8 cellular contexts compared by ENCODE assay signal in the genomic region with DNA sequence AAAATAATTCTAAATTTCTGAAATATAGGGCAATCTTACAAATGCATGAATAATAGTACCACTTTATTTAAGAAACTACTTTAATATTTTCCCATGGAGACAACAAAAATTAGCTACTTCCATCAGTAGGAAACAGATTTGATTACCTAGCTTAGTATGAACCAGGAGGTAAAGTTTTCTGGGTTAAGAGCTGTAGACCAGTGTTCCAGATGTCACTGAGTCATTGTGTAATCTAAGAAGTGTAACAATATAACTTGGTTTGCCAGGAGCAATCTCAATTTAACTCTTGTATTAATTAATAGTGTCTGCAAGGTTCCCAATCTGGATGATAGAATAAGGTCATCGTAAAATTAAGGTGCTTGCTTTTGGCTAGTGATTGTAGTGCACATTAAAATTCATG. TPM values are rescaled to one million over a fixed set of nuclear protein-coding genes. Genes with fewer than 3 reads are reported as not detected.
DNase-seq lines count a peak whose midpoint lies in the region; ATAC-seq, FAIRE-seq and TF ChIP-seq lines count a peak whose summit lies in the region.
"Not testable (repeated sequence)": the region's sequence is repeated elsewhere in the genome, so short reads cannot be mapped to it uniquely, and the experiment has no call there.

No MANE protein-coding gene starts in this region.

- H3K79me2 ChIP-seq in PC-3 (ENCODE audit: low read length); GM12878 (ENCODE audit: control insufficient read depth, insufficient read depth, low read length); keratinocyte (ENCODE audit: control insufficient read depth, insufficient read depth, low read length): not testable (repeated sequence)

- WGBS in A549 (ENCODE audit: missing lambda C conversion rate): no CpG with 5 or more reads among the region's 1 CpG
- WGBS in GM12878 (ENCODE audit: insufficient coverage, insufficient replicate concordance, low lambda C conversion rate, missing lambda C conversion rate): no CpG with 5 or more reads among the region's 1 CpG

- not testable (repeated sequence) for BruUV-seq in PC-3 (replicated peaks; lab: Mats Ljungman, UMichigan); GM12878 (replicated peaks; lab: Mats Ljungman, UMichigan)

- not testable (repeated sequence) for H3K9ac ChIP-seq in PC-3 (ENCODE audit: low read length); GM12878 (ENCODE audit: control insufficient read depth, insufficient read depth, low read length); keratinocyte (ENCODE audit: control insufficient read depth, extremely low read depth, insufficient read depth, low read length)

- not testable (repeated sequence) for H3K4me2 ChIP-seq in A549; PC-3 (ENCODE audit: low read length); GM12878 (ENCODE audit: control insufficient read depth, insufficient read depth); keratinocyte (ENCODE audit: control insufficient read depth, extremely low read depth, insufficient read depth, low read depth, low read length)

- H3F3A ChIP-seq in PC-3 (ENCODE audit: low read length, unreplicated experiment): not testable (repeated sequence)

- not testable (repeated sequence) for H3K27ac ChIP-seq in A549; PC-3 (ENCODE audit: low read length); GM12878 (ENCODE audit: control insufficient read depth, insufficient read depth); keratinocyte (ENCODE audit: control insufficient read depth, insufficient read depth, low read length)

- FAIRE-seq in A549 (lab: Jason Lieb, UNC): peak; percentile 72
- FAIRE-seq in GM12891 (lab: Jason Lieb, UNC): peak; percentile 54
- peak; percentile 26 for FAIRE-seq in GM19239 (lab: Jason Lieb, UNC)
- peak; percentile 82 for FAIRE-seq in GM12878 (lab: Jason Lieb, UNC)
- peak; percentile 41 for FAIRE-seq in endometrium (lab: Jason Lieb, UNC)
- FAIRE-seq in keratinocyte (lab: Jason Lieb, UNC): peak; percentile 49

- not testable (repeated sequence) for TF ChIP-seq RAD21 in A549 (conservative IDR thresholded peaks at IDR 0.05 in 1 of 2, IDR thresholded peaks at IDR 0.05 in 1 of 2); GM12878 (IDR thresholded peaks at IDR 0.05; ENCODE audit: insufficient read depth, low read depth, low read length)

- not testable (repeated sequence) for H3K4me3 ChIP-seq in A549; PC-3 (ENCODE audit: low read length); GM12878; keratinocyte (ENCODE audit: control insufficient read depth in 2 of 3, extremely low read depth in 1 of 3, insufficient read depth in 2 of 3, low read depth in 1 of 3, low read length in 3 of 3); mucosa of descending colon

- H3K36me3 ChIP-seq in PC-3 (ENCODE audit: low read depth, low read length) (peaks cover 14% of the 10 kb centered on the region), GM12878 (ENCODE audit: control insufficient read depth in 2 of 2, insufficient read depth in 2 of 2, low read length in 1 of 2) (peaks cover 0 to 11% of the 10 kb centered on the region in 2 experiments; a peak in 2 of 4 replicates), keratinocyte (ENCODE audit: control insufficient read depth in 2 of 2, extremely low read depth in 1 of 2, insufficient read depth in 2 of 2, low read length in 2 of 2) (peaks cover 3 to 12% of the 10 kb centered on the region in 2 experiments)
- not testable (repeated sequence) for H3K36me3 ChIP-seq in mucosa of descending colon (ENCODE audit: low read depth)

- not testable (repeated sequence) for H3K27me3 ChIP-seq in PC-3 (ENCODE audit: low read length); GM12878 (replicated peaks in 1 of 2; ENCODE audit: control insufficient read depth in 2 of 2, insufficient read depth in 2 of 2, low read length in 1 of 2); keratinocyte (ENCODE audit: control insufficient read depth, extremely low read depth, insufficient read depth, low read length)

- dilution Hi-C loops in keratinocyte (cut with MboI; ENCODE audit: extremely low pct_ligation_motif_present, low sequenced_read_pairs): not testable (repeated sequence)

- SMC1A ChIA-PET in GM12878 (lab: Charles Lee; ENCODE audit: uncharacterized antibody, unreplicated experiment): not testable (repeated sequence)

- intact Hi-C loops in PC-3 (cut with micrococcal nuclease); GM12878 (cut with micrococcal nuclease; ENCODE audit: unreplicated experiment); mucosa of descending colon (cut with DNase I, micrococcal nuclease): not testable (repeated sequence)

- RAD21 ChIA-PET in GM12878 (lab: Charles Lee; ENCODE audit: unreplicated experiment): not testable (repeated sequence)

- not testable (repeated sequence) for ATAC-seq in A549, GM12878
- peak; percentile 53; the same call in 1 of the 2 replicates for ATAC-seq in PC-3
- ATAC-seq in mucosa of descending colon: peak; percentile 51

- not testable (repeated sequence) for H2AFZ ChIP-seq in PC-3 (ENCODE audit: low read length); GM12878 (ENCODE audit: control insufficient read depth, low read depth, low read length); keratinocyte (ENCODE audit: control insufficient read depth, low read length)

- H4K20me1 ChIP-seq in PC-3 (ENCODE audit: low read length); GM12878 (ENCODE audit: control insufficient read depth, insufficient read depth); keratinocyte (ENCODE audit: control insufficient read depth, extremely low read depth, insufficient read depth, low read length): not testable (repeated sequence)

- H3K9me3 ChIP-seq in A549; PC-3 (ENCODE audit: low read length); GM12878 (replicated peaks; ENCODE audit: control insufficient read depth, insufficient read depth, low read length); keratinocyte (ENCODE audit: control insufficient read depth, low read depth, low read length); mucosa of descending colon: not testable (repeated sequence)

- not testable (repeated sequence) for H3K9me1 ChIP-seq in keratinocyte (ENCODE audit: control insufficient read depth, extremely low read depth, insufficient read depth, low read length)

- CTCF ChIA-PET in A549 (lab: Yijun Ruan, JAX); PC-3 (lab: Charles Lee); GM12878 (lab: Yijun Ruan, JAX): not testable (repeated sequence)

- TF ChIP-seq POLR2A in A549 (IDR thresholded peaks at IDR 0.05; ENCODE audit: low read length); GM12891 (IDR thresholded peaks at IDR 0.05; ENCODE audit: low read depth, low read length); GM12878 (IDR thresholded peaks at IDR 0.05; ENCODE audit: low read depth, low read length): not testable (repeated sequence)

- POLR2A ChIA-PET in A549 (lab: Yijun Ruan, JAX); PC-3 (lab: Charles Lee; ENCODE audit: unreplicated experiment); GM12878 (lab: Charles Lee): not testable (repeated sequence)

- TF ChIP-seq CTCF in A549 (IDR thresholded peaks at IDR 0.05); PC-3 (conservative IDR thresholded peaks at IDR 0.05; ENCODE audit: low read depth, low read length); GM12878 (IDR thresholded peaks at IDR 0.05 in 2 of 3, conservative IDR thresholded peaks at IDR 0.05 in 1 of 3; ENCODE audit: control insufficient read depth in 2 of 3, extremely low read depth in 1 of 3, insufficient read depth in 1 of 3, low read depth in 3 of 3, low read length in 3 of 3); keratinocyte (optimal IDR thresholded peaks at IDR 0.05 in 1 of 3, IDR thresholded peaks at IDR 0.05 in 1 of 3, conservative IDR thresholded peaks at IDR 0.05 in 1 of 3; ENCODE audit: extremely low read depth in 1 of 3, insufficient read depth in 2 of 3, low read length in 3 of 3); mucosa of descending colon (IDR thresholded peaks at IDR 0.05): not testable (repeated sequence)

- not testable (repeated sequence) for H3K9me2 ChIP-seq in PC-3 (replicated peaks; ENCODE audit: low read length)

- H3K4me1 ChIP-seq in A549; PC-3 (ENCODE audit: insufficient read depth, low read length); GM12878 (ENCODE audit: control insufficient read depth, insufficient read depth, low read length); keratinocyte (ENCODE audit: control insufficient read depth, extremely low read depth, insufficient read depth, low read length); mucosa of descending colon (ENCODE audit: low read depth): not testable (repeated sequence)

- in situ Hi-C loops in GM12878 (cut with MboI): not testable (repeated sequence)

- not testable (repeated sequence) for TF ChIP-seq EP300 in A549 (IDR thresholded peaks at IDR 0.05); GM12878 (IDR thresholded peaks at IDR 0.05; ENCODE audit: borderline replicate concordance in 1 of 2, control insufficient read depth in 1 of 2, low read depth in 2 of 2, low read length in 2 of 2)

- DNase-seq in A549 (ENCODE audit: low read depth in 1 of 2, low spot score in 1 of 2); GM12891 (ENCODE audit: insufficient read length, low spot score); GM19239 (ENCODE audit: insufficient read length, low spot score); PC-3; GM12878 (ENCODE audit: low read depth, low spot score); keratinocyte (ENCODE audit: low read depth, low spot score); mucosa of descending colon: not testable (repeated sequence)

RNA-seq across cellular contexts. Expression of a gene that starts 31.5 kb away (rescaled TPM):
- polyA plus RNA-seq in A549 (2011; rRNA removed) (190 and 201 TPM in 2 replicates), A549 (2017; fragmentation: RNase III; extraction: RNeasy Plus Mini Kit Qiagen cat#74134 plus additional on column Dnase treatment) (73.6 to 84.8 TPM (median 74.9 TPM) in 3 replicates), GM12878 (2011; rRNA removed) (132 and 211 TPM in 2 replicates), GM12878 (2014; fragmentation: Illumina TruSeq; extraction: Trizol) (120 and 147 TPM in 2 replicates), GM12878 (2014; fragmentation: Nextera tagmentation; extraction: Ambion mirVana) (100 to 1,000 TPM; 281 to 427 TPM), GM12878 (2014; rRNA removed) (55.0 and 87.6 TPM in 2 replicates), GM12878 (2016; fragmentation: Nextera tagmentation; extraction: Ambion mirVana) (100 to 1,000 TPM; 174 to 181 TPM), keratinocyte (55.3 to 110 TPM (median 72.1 TPM) in 3 replicates)
- polyA plus RNA-seq in A549 (2012; cell fraction: cytosol; rRNA removed): 43.8 and 49.3 TPM in 2 replicates
- 11.5 and 25.7 TPM in 2 replicates for polyA plus RNA-seq in A549 (2012; cell fraction: nucleus; rRNA removed)
- 16.5 and 28.4 TPM in 2 replicates for polyA minus RNA-seq in A549 (2011; rRNA and poly(A)+ RNA removed)
- 45.4 TPM for polyA plus RNA-seq in GM12891 (2012; ENCODE audit: low read depth, missing spikeins)
- total RNA-seq in PC-3 (2014; rRNA removed) (69.6 and 119 TPM in 2 replicates), GM12878 (2014; rRNA removed) (65.1 and 84.1 TPM in 2 replicates), GM12878 (2014; rRNA removed; fragmentation: Illumina TruSeq; extraction: Trizol) (78.1 and 82.3 TPM in 2 replicates), GM12878 (2021) (77.9 and 81.0 TPM in 2 replicates), mucosa of descending colon (10 to 100 TPM; 51.3 to 62.4 (median 61.5) TPM)
- 69.6 and 75.3 TPM in 2 replicates for total RNA-seq in GM12878 (2013; cell fraction: nucleolus; rRNA removed)
- 54.8 TPM for polyA plus RNA-seq in GM12878 (2011; ENCODE audit: low read depth)
- polyA plus RNA-seq in GM12878 (2011; cell fraction: cytosol; rRNA removed): 42.2 and 80.1 TPM in 2 replicates
- polyA plus RNA-seq in GM12878 (2011; cell fraction: nucleus; rRNA removed): 35.0 and 35.5 TPM in 2 replicates
- polyA plus RNA-seq in GM12878 (2012): 40.2 and 48.4 TPM in 2 replicates
- polyA minus RNA-seq in GM12878 (2011; rRNA and poly(A)+ RNA removed): 43.2 and 110 TPM in 2 replicates
- polyA minus RNA-seq in GM12878 (2011; cell fraction: cytosol; rRNA and poly(A)+ RNA removed): 16.0 and 20.5 TPM in 2 replicates
- 12.8 and 13.7 TPM in 2 replicates for polyA minus RNA-seq in GM12878 (2011; cell fraction: nucleus; rRNA and poly(A)+ RNA removed)
- 47.4 TPM for polyA plus RNA-seq in keratinocyte (2011; ENCODE audit: low read depth)
- 67.5 and 153 TPM in 2 replicates for polyA plus RNA-seq in keratinocyte (2011; cell fraction: cytosol; rRNA removed)
- polyA plus RNA-seq in keratinocyte (2011; cell fraction: nucleus; rRNA removed): 49.5 and 60.5 TPM in 2 replicates
- 42.9 and 61.9 TPM in 2 replicates for polyA plus RNA-seq in keratinocyte (2012; ENCODE audit: low replicate concordance)
- polyA minus RNA-seq in keratinocyte: 5.5 to 94.2 TPM (median 38.6 TPM) in 3 replicates
- polyA minus RNA-seq in keratinocyte (2011; cell fraction: cytosol; rRNA and poly(A)+ RNA removed): 21.7 TPM
- polyA minus RNA-seq in keratinocyte (2011; cell fraction: nucleus; rRNA and poly(A)+ RNA removed): 13.0 and 28.1 TPM in 2 replicates

RNA-seq across cellular contexts. Expression of a gene that starts 57.1 kb away (rescaled TPM):
- polyA plus RNA-seq in A549 (2011; rRNA removed) (160 and 187 TPM in 2 replicates), A549 (2017; fragmentation: RNase III; extraction: RNeasy Plus Mini Kit Qiagen cat#74134 plus additional on column Dnase treatment) (163 to 187 TPM (median 168 TPM) in 3 replicates), GM12878 (2011; rRNA removed) (312 and 365 TPM in 2 replicates), GM12878 (2014; fragmentation: Illumina TruSeq; extraction: Trizol) (394 and 481 TPM in 2 replicates), GM12878 (2014; fragmentation: Nextera tagmentation; extraction: Ambion mirVana) (100 to 1,000 TPM; 699 to 945 TPM), GM12878 (2014; rRNA removed) (492 and 503 TPM in 2 replicates), GM12878 (2016; fragmentation: Nextera tagmentation; extraction: Ambion mirVana) (100 to 1,000 TPM; 522 to 545 TPM), keratinocyte (171 to 218 TPM (median 172 TPM) in 3 replicates)
- 103 and 129 TPM in 2 replicates for polyA plus RNA-seq in A549 (2012; cell fraction: cytosol; rRNA removed)
- polyA plus RNA-seq in A549 (2012; cell fraction: nucleus; rRNA removed): 28.7 and 36.7 TPM in 2 replicates
- polyA minus RNA-seq in A549 (2011; rRNA and poly(A)+ RNA removed): 57.8 and 68.9 TPM in 2 replicates
- polyA plus RNA-seq in GM12891 (2012; ENCODE audit: low read depth, missing spikeins): 189 TPM
- total RNA-seq in PC-3 (2014; rRNA removed) (128 and 205 TPM in 2 replicates), GM12878 (2014; rRNA removed) (316 and 345 TPM in 2 replicates), GM12878 (2014; rRNA removed; fragmentation: Illumina TruSeq; extraction: Trizol) (301 and 306 TPM in 2 replicates), GM12878 (2021) (242 and 243 TPM in 2 replicates), mucosa of descending colon (10 to 100 TPM; 65.5 to 92.2 (median 81.3) TPM)
- total RNA-seq in GM12878 (2013; cell fraction: nucleolus; rRNA removed): 47.0 and 47.3 TPM in 2 replicates
- polyA plus RNA-seq in GM12878 (2011; ENCODE audit: low read depth): 39.6 TPM
- 152 and 211 TPM in 2 replicates for polyA plus RNA-seq in GM12878 (2011; cell fraction: cytosol; rRNA removed)
- polyA plus RNA-seq in GM12878 (2011; cell fraction: nucleus; rRNA removed): 93.2 and 152 TPM in 2 replicates
- polyA plus RNA-seq in GM12878 (2012): 190 and 239 TPM in 2 replicates
- 159 and 169 TPM in 2 replicates for polyA minus RNA-seq in GM12878 (2011; rRNA and poly(A)+ RNA removed)
- 60.4 and 74.1 TPM in 2 replicates for polyA minus RNA-seq in GM12878 (2011; cell fraction: cytosol; rRNA and poly(A)+ RNA removed)
- polyA minus RNA-seq in GM12878 (2011; cell fraction: nucleus; rRNA and poly(A)+ RNA removed): 11.5 and 18.6 TPM in 2 replicates
- polyA plus RNA-seq in keratinocyte (2011; ENCODE audit: low read depth): 87.0 TPM
- polyA plus RNA-seq in keratinocyte (2011; cell fraction: cytosol; rRNA removed): 131 and 214 TPM in 2 replicates
- 78.8 and 85.8 TPM in 2 replicates for polyA plus RNA-seq in keratinocyte (2011; cell fraction: nucleus; rRNA removed)
- polyA plus RNA-seq in keratinocyte (2012; ENCODE audit: low replicate concordance): 136 and 169 TPM in 2 replicates
- 36.5 to 147 TPM (median 110 TPM) in 3 replicates for polyA minus RNA-seq in keratinocyte
- 118 TPM for polyA minus RNA-seq in keratinocyte (2011; cell fraction: cytosol; rRNA and poly(A)+ RNA removed)
- 18.9 and 53.1 TPM in 2 replicates for polyA minus RNA-seq in keratinocyte (2011; cell fraction: nucleus; rRNA and poly(A)+ RNA removed)
